In genomic region chr6:109455502-109456282, GRCh38 we compare ENCODE assay signal across 8 cellular contexts. TPM values are rescaled to one million over a fixed set of nuclear protein-coding genes. Genes with fewer than 3 reads are reported as not detected.
A peak's percentile ranks its signal among the peaks of the same experiment; 100 is the strongest.
DNase-seq lines count a peak whose midpoint lies in the region; ATAC-seq and TF ChIP-seq lines count a peak whose summit lies in the region.

TSS of gene MICAL1 (minus strand) at chr6:109455772. CDS start at chr6:109454196, 1,576 bp downstream.

- CTCF ChIA-PET in AG04449 (lab: Yijun Ruan, JAX), result interaction anchor here (1.4 to 7.9 kb wide), 2 partner anchors 9 to 14 kb away, joined by 7 to 65 read pairs; partner anchors contain the start of genes PPIL6 and SMPD2

- H3K9me3 ChIP-seq in ectodermal cell (ENCODE audit: control insufficient read depth, low read length), result no peaks in the 10 kb centered on the region

- H3K27ac ChIP-seq in ectodermal cell (ENCODE audit: insufficient read depth, low read depth, low read length, poor library complexity, severe bottlenecking), result peak within 1 kb of the TSS; percentile 80

- peak within 1 kb of the TSS; percentile 92 for H3K4me3 ChIP-seq in AG04449 (ENCODE audit: low read depth, low read length)
- peak within 1 kb of the TSS; percentile 61 for H3K4me3 ChIP-seq in ectodermal cell (ENCODE audit: insufficient read depth, low read depth, low read length)

- POLR2A ChIA-PET in AG04449 (lab: Yijun Ruan, JAX), result interaction anchor here (0.6 to 3.0 kb wide), 5 partner anchors 12 to 73 kb away, joined by 3 to 12 read pairs (median 3); partner anchors contain the start of genes CD164, PPIL6 and SMPD2

- peaks cover 41% of the 10 kb centered on the region for H3K4me1 ChIP-seq in ectodermal cell (ENCODE audit: control insufficient read depth, insufficient read depth, low read length)

- no peak for DNase-seq in AG04449 (ENCODE audit: low read depth, low spot score)
- peak; percentile 29 for DNase-seq in NCI-H345 treated with DMSO at 0.1 percent for 48 hours (lab: John Stamatoyannopoulos, UW; ENCODE audit: unreplicated experiment)
- peak; percentile 43 to 49 for DNase-seq in activated CD4-positive, alpha-beta T cell treated with anti-CD3 and anti-CD28 coated beads, Interleukin-2, amount 50 U/mL, for 4 hours
- peak in 1 of 2 donors; percentile 41 for DNase-seq in lung microvascular endothelial cell (ENCODE audit: low read depth in 2 of 2)
- DNase-seq in stimulated activated CD8-positive, alpha-beta memory T cell treated with anti-CD3 and anti-CD28 coated beads, Interleukin-12 subunit alpha, Interleukin-12 subunit beta, amount 100 ng/mL, for 4 hours (ENCODE audit: low read depth), result peak; percentile 52

- TF ChIP-seq CTCF in AG04449 (IDR thresholded peaks at IDR 0.05; ENCODE audit: insufficient read depth, low read length, missing control alignments), result peak; percentile 50

- WGBS in ectodermal cell, 2 experiments, result 0% methylated on average over 85 of the region's 85 CpGs

- H3K27me3 ChIP-seq in ectodermal cell (ENCODE audit: control insufficient read depth, insufficient read depth, low read length, poor library complexity, severe bottlenecking), result no peaks in the 10 kb centered on the region

- peaks cover 9% of the 10 kb centered on the region for H3K36me3 ChIP-seq in ectodermal cell (ENCODE audit: control insufficient read depth, insufficient read depth, low read length)

- TF ChIP-seq POLR2A in GM18526 (IDR thresholded peaks at IDR 0.05; ENCODE audit: extremely low read depth, insufficient read length), result peak; percentile 61

- peak; percentile 73 for ATAC-seq in HG03045 (IDR thresholded peaks at IDR 0.05; ENCODE audit: unreplicated experiment)

RNA-seq across cellular contexts. Expression of gene MICAL1, which starts in this region (rescaled TPM):
- 92.4 TPM for polyA plus RNA-seq in ectodermal cell (2013, experiment 1 of 4)
- polyA plus RNA-seq in ectodermal cell (2013, experiment 2 of 4), result 115 TPM
- 89.0 TPM for polyA plus RNA-seq in ectodermal cell (2013, experiment 3 of 4)
- polyA plus RNA-seq in ectodermal cell (2013, experiment 4 of 4), result 96.2 TPM
- 12.5 and 15.9 TPM in 2 replicates for total RNA-seq in lung microvascular endothelial cell
